Comparison of ENCODE assay signal across 27 cellular contexts in the genomic region with DNA sequence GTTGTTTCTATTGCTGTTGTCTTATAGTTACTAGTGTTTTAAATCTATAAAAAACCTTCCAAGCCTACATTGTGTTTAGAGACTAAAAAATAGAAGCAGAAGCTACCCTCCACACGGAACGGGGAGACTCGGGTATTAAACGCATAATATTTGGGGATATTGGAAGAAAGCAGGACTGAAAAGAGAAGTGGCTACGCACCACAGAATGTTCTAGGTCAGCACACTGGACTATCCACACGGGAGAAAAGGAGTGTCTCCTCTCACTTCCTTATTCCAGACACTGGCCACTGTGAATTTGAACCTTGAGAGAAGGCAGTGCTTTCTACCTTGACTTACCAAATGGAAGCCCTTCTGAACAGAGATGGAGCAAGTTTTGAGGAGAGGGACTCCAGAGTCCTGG. TPM values are rescaled to one million over a fixed set of nuclear protein-coding genes. Genes with fewer than 3 reads are reported as not detected.
"Had no signal": no experiment of that assay in that cellular context is flagged by ENCODE, and none has a peak within 500 bp of the region (broad histone marks: within the 10 kb centered on the region; RNA-seq: fewer than 3 reads in every experiment).

No MANE protein-coding gene starts in this region.

- H3K27ac ChIP-seq: ascending aorta, body of pancreas, VCaP had no signal

- H3K4me1 Mint-ChIP-seq: activated CD4-positive, alpha-beta T cell treated with anti-CD3 and anti-CD28 coated beads, Interleukin-2, amount 10 ng/mL, durations not matched to agents 7 days and 5 days; activated naive CD8-positive, alpha-beta T cell treated with anti-CD3 and anti-CD28 coated beads, Interleukin-2, amount 50 U/mL, for 24 hours; T-helper 17 cell had no signal

- ATAC-seq: activated naive CD4-positive, alpha-beta T cell treated with anti-CD3 and anti-CD28 coated beads, Interleukin-2, amount 50 U/mL, for 72 hours; activated naive CD8-positive, alpha-beta T cell treated with anti-CD3 and anti-CD28 coated beads, Interleukin-2, amount 50 U/mL, for 24 hours; activated T-cell treated with anti-CD3 and anti-CD28 coated beads, Interleukin-2, amount 50 U/mL, for 4 hours; body of pancreas; PC-3; T-helper 17 cell had no signal

- H3K9me3 ChIP-seq: ascending aorta, body of pancreas had no signal

- H3K36me3 ChIP-seq: ascending aorta had no signal

- H3K36me3 Mint-ChIP-seq: activated CD4-positive, alpha-beta memory T cell treated with anti-CD3 and anti-CD28 coated beads for 36 hours; activated naive CD4-positive, alpha-beta T cell treated with anti-CD3 and anti-CD28 coated beads, Interleukin-2, amount 50 U/mL, for 72 hours had no signal

- H3K4me3 Mint-ChIP-seq: activated CD4-positive, alpha-beta memory T cell treated with anti-CD3 and anti-CD28 coated beads for 36 hours; activated CD4-positive, alpha-beta T cell treated with anti-CD3 and anti-CD28 coated beads, Interleukin-2, amount 10 ng/mL, durations not matched to agents 7 days and 5 days; activated naive CD8-positive, alpha-beta T cell treated with anti-CD3 and anti-CD28 coated beads, Interleukin-2, amount 50 U/mL, for 24 hours; activated T-cell treated with anti-CD3 and anti-CD28 coated beads, Interleukin-2, amount 50 U/mL, for 4 hours; T-helper 17 cell had no signal

- H3K27me3 Mint-ChIP-seq: activated CD4-positive, alpha-beta T cell treated with anti-CD3 and anti-CD28 coated beads, Interleukin-2, amount 10 ng/mL, durations not matched to agents 7 days and 5 days had no signal

- H3K4me1 ChIP-seq: ascending aorta, body of pancreas had no signal

- H3K9me3 Mint-ChIP-seq: activated CD4-positive, alpha-beta memory T cell treated with anti-CD3 and anti-CD28 coated beads for 36 hours; activated CD4-positive, alpha-beta T cell treated with anti-CD3 and anti-CD28 coated beads, Interleukin-2, amount 10 ng/mL, durations not matched to agents 7 days and 5 days; activated naive CD4-positive, alpha-beta T cell treated with anti-CD3 and anti-CD28 coated beads, Interleukin-2, amount 50 U/mL, for 72 hours; activated naive CD8-positive, alpha-beta T cell treated with anti-CD3 and anti-CD28 coated beads, Interleukin-2, amount 50 U/mL, for 24 hours; activated T-cell treated with anti-CD3 and anti-CD28 coated beads, Interleukin-2, amount 50 U/mL, for 4 hours had no signal

- H3K4me3 ChIP-seq: ascending aorta, body of pancreas had no signal

- DNase-seq: activated CD4-positive, alpha-beta memory T cell treated with anti-CD3 and anti-CD28 coated beads for 36 hours; activated CD4-positive, alpha-beta T cell treated with anti-CD3 and anti-CD28 coated beads, Interleukin-2, amount 10 ng/mL, durations not matched to agents 7 days and 5 days; activated CD4-positive, CD25-positive, alpha-beta regulatory T cell; activated CD8-positive, alpha-beta memory T cell treated with anti-CD3 and anti-CD28 coated beads for 24 hours; activated effector memory CD4-positive, alpha-beta T cell treated with anti-CD3 and anti-CD28 coated beads, Interleukin-2, amount 50 U/mL, for 16 hours; activated naive CD4-positive, alpha-beta T cell treated with Interleukin-2 at 50 U/mL for 16 hours; activated naive CD8-positive, alpha-beta T cell treated with anti-CD3 and anti-CD28 coated beads, Interleukin-2, amount 50 U/mL, for 24 hours; activated T-cell treated with anti-CD3 and anti-CD28 coated beads, Interleukin-2, amount 50 U/mL, for 4 hours; amniotic stem cell; central memory CD4-positive, alpha-beta T cell; KG1; NCI-H1092 treated with DMSO at 0.1 percent for 48 hours; NCI-H1417 treated with DMSO at 0.1 percent for 48 hours; NCI-H1694; NCI-H2029 treated with DMSO at 0.1 percent for 48 hours; NCI-H524; PC-3; SIG-M5; T-helper 17 cell; T-helper 9 cell had no signal

- H3K27ac Mint-ChIP-seq: activated CD4-positive, alpha-beta memory T cell treated with anti-CD3 and anti-CD28 coated beads for 36 hours; activated CD4-positive, alpha-beta T cell treated with anti-CD3 and anti-CD28 coated beads, Interleukin-2, amount 10 ng/mL, durations not matched to agents 7 days and 5 days; activated naive CD4-positive, alpha-beta T cell treated with anti-CD3 and anti-CD28 coated beads, Interleukin-2, amount 50 U/mL, for 72 hours; activated naive CD8-positive, alpha-beta T cell treated with anti-CD3 and anti-CD28 coated beads, Interleukin-2, amount 50 U/mL, for 24 hours; T-helper 17 cell had no signal

RNA-seq across cellular contexts. Expression of a gene that starts 1.0 kb away (rescaled TPM):
- total RNA-seq: activated CD4-positive, alpha-beta memory T cell treated with anti-CD3 and anti-CD28 coated beads for 36 hours; activated CD4-positive, alpha-beta T cell treated with anti-CD3 and anti-CD28 coated beads, Interleukin-2, amount 10 ng/mL, durations not matched to agents 7 days and 5 days; activated naive CD4-positive, alpha-beta T cell treated with anti-CD3 and anti-CD28 coated beads, Interleukin-2, amount 50 U/mL, for 72 hours; activated T-cell treated with anti-CD3 and anti-CD28 coated beads, Interleukin-2, amount 50 U/mL, for 4 hours; ascending aorta; body of pancreas; bronchial epithelial cell; LHCN-M2; M059J; PC-3; T-helper 17 cell had no signal

RNA-seq across cellular contexts. Expression of a gene that starts 8.5 kb away (rescaled TPM):
- total RNA-seq: activated CD4-positive, alpha-beta memory T cell treated with anti-CD3 and anti-CD28 coated beads for 36 hours; activated CD4-positive, alpha-beta T cell treated with anti-CD3 and anti-CD28 coated beads, Interleukin-2, amount 10 ng/mL, durations not matched to agents 7 days and 5 days; activated naive CD4-positive, alpha-beta T cell treated with anti-CD3 and anti-CD28 coated beads, Interleukin-2, amount 50 U/mL, for 72 hours; activated T-cell treated with anti-CD3 and anti-CD28 coated beads, Interleukin-2, amount 50 U/mL, for 4 hours; ascending aorta; body of pancreas; bronchial epithelial cell; LHCN-M2; M059J; PC-3; T-helper 17 cell had no signal
